In the genomic region with DNA sequence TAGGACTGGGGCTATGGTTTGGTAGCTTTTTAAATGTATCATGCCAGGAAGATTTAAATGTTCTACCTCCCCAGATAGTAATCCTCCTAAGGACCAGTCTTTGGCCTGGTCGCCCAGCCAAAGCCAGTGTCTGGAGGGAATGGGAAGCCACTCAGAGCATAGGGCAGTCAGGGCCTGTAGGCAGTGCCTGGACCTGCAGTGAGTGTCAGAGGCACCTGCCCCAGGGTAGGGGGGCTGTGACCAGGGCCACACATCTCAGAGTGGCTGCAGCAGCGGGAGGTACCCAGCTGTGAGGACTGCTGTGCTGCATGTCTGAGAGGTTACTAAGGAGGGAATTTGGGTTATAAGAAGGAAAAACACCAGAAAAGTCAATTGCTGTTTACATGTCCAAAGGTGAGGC, we compare ENCODE assay signal across 36 cellular contexts. TPM values are rescaled to one million over a fixed set of nuclear protein-coding genes. Genes with fewer than 3 reads are reported as not detected.
"Had no signal": no experiment of that assay in that cellular context is flagged by ENCODE, and none has a peak within 500 bp of the region (broad histone marks: within the 10 kb centered on the region; RNA-seq: fewer than 3 reads in every experiment).

No MANE protein-coding gene starts in this region.

- H3K36me3 Mint-ChIP-seq: immature natural killer cell; memory B cell; naive thymus-derived CD4-positive, alpha-beta T cell; natural killer cell treated with Interleukin-12 subunit alpha and Interleukin-12 subunit beta and Interleukin-15 and Interleukin-18, amount 100 ng/mL, for 72 hours; stimulated activated naive B cell treated with anti-CD40 and anti-IgM and Interleukin-4, amounts not matched to agents 10 μg/mL and 1 μg/mL and 100 μg/mL, for 72 hours had no signal

- H3K4me3 Mint-ChIP-seq: immature natural killer cell; memory B cell; naive thymus-derived CD4-positive, alpha-beta T cell; natural killer cell treated with Interleukin-12 subunit alpha and Interleukin-12 subunit beta and Interleukin-15 and Interleukin-18, amount 100 ng/mL, for 72 hours; stimulated activated naive B cell treated with anti-CD40 and anti-IgM and Interleukin-4, amounts not matched to agents 10 μg/mL and 1 μg/mL and 100 μg/mL, for 72 hours had no signal

- H3K4me3 ChIP-seq: heart left ventricle, left ventricle myocardium inferior, mucosa of descending colon, pancreas, prostate gland, skin epidermis, suprapubic skin, thoracic aorta, tibial artery, uterus had no signal

- H3K9me3 Mint-ChIP-seq: immature natural killer cell; natural killer cell treated with Interleukin-12 subunit alpha and Interleukin-12 subunit beta and Interleukin-15 and Interleukin-18, amount 100 ng/mL, for 72 hours; stimulated activated naive B cell treated with anti-CD40 and anti-IgM and Interleukin-4, amounts not matched to agents 10 μg/mL and 1 μg/mL and 100 μg/mL, for 72 hours had no signal

- H3K4me1 Mint-ChIP-seq: immature natural killer cell; memory B cell; naive thymus-derived CD4-positive, alpha-beta T cell had no signal

- H3K27ac Mint-ChIP-seq: immature natural killer cell; memory B cell; naive thymus-derived CD4-positive, alpha-beta T cell; natural killer cell treated with Interleukin-12 subunit alpha and Interleukin-12 subunit beta and Interleukin-15 and Interleukin-18, amount 100 ng/mL, for 72 hours; stimulated activated naive B cell treated with anti-CD40 and anti-IgM and Interleukin-4, amounts not matched to agents 10 μg/mL and 1 μg/mL and 100 μg/mL, for 72 hours had no signal

- H3K9me3 ChIP-seq: heart left ventricle, left ventricle myocardium inferior, neutrophil, pancreas, prostate gland, suprapubic skin, thoracic aorta, tibial artery, uterus had no signal

- H3K27me3 Mint-ChIP-seq: stimulated activated naive B cell treated with anti-CD40 and anti-IgM and Interleukin-4, amounts not matched to agents 10 μg/mL and 1 μg/mL and 100 μg/mL, for 72 hours had no signal

- DNase-seq: heart left ventricle; hypothalamus; immature natural killer cell; kidney; left colon; left ventricle myocardium inferior; midbrain; mucosa of descending colon; naive thymus-derived CD4-positive, alpha-beta T cell; pancreas; posterior cingulate gyrus; retina; right cardiac atrium; stimulated activated CD4-positive, alpha-beta T cell treated with anti-CD3 and anti-CD28 coated beads, Interleukin-12 subunit alpha, Interleukin-12 subunit beta, amount 100 ng/mL, for 4 hours; stimulated activated CD4-positive, alpha-beta T cell treated with anti-CD3 and anti-CD28 coated beads, Interleukin-15, amount 100 ng/mL, for 24 hours; stimulated activated CD4-positive, alpha-beta T cell treated with anti-CD3 and anti-CD28 coated beads, Interleukin-2, amount 100 ng/mL, for 24 hours; stimulated activated CD4-positive, alpha-beta T cell treated with anti-CD3 and anti-CD28 coated beads, Interleukin-4, amount 100 ng/mL, for 1 hour; stimulated activated naive B cell treated with anti-CD40 and anti-IgM and Interleukin-4, amounts not matched to agents 10 μg/mL and 1 μg/mL and 100 μg/mL, for 72 hours; stimulated activated naive CD8-positive, alpha-beta T cell treated with anti-CD3 and anti-CD28 coated beads, Interleukin-15, Interleukin-2, amounts not matched to agents 100 U/mL and 50 U/mL, for 24 hours; tibial artery; trophoblast cell; uterus had no signal

- H3K27me3 ChIP-seq: neutrophil, pancreas, suprapubic skin, tibial artery, uterus had no signal

- H3K27ac ChIP-seq: heart left ventricle, left ventricle myocardium inferior, neutrophil, pancreas, prostate gland, skin epidermis, suprapubic skin, thoracic aorta, tibial artery, uterus had no signal

- H3K4me1 ChIP-seq: pancreas, prostate gland, uterus had no signal

- H3K36me3 ChIP-seq: heart left ventricle, left ventricle myocardium inferior, neutrophil, pancreas, prostate gland, suprapubic skin, thoracic aorta, tibial artery, uterus had no signal

- ATAC-seq: heart left ventricle; left colon; mucosa of descending colon; naive thymus-derived CD4-positive, alpha-beta T cell; natural killer cell treated with Interleukin-12 subunit alpha and Interleukin-12 subunit beta and Interleukin-15 and Interleukin-18, amount 100 ng/mL, for 72 hours; pancreas; right cardiac atrium; sciatic nerve; stimulated activated naive B cell treated with anti-CD40 and anti-IgM and Interleukin-4, amounts not matched to agents 10 μg/mL and 1 μg/mL and 100 μg/mL, for 72 hours; stimulated activated naive CD8-positive, alpha-beta T cell treated with anti-CD3 and anti-CD28 coated beads, Interleukin-15, Interleukin-2, amounts not matched to agents 100 U/mL and 50 U/mL, for 24 hours had no signal

RNA-seq across cellular contexts. Expression of a gene that starts 57.7 kb away (rescaled TPM):
- total RNA-seq: kidney; left ventricle myocardium inferior; lower leg skin; lung microvascular endothelial cell; mesenteric fat pad; natural killer cell treated with Interleukin-12 subunit alpha and Interleukin-12 subunit beta and Interleukin-15 and Interleukin-18, amount 100 ng/mL, for 72 hours; omental fat pad; right cardiac atrium; sciatic nerve; subcutaneous adipose tissue; suprapubic skin; ureter had no signal
- polyA plus RNA-seq: heart left ventricle, immature natural killer cell had no signal
